In genomic region chr7:34198089-34198686, GRCh38 we compare ENCODE assay signal across 24 cellular contexts.
"Had no signal": no experiment of that assay in that cellular context is flagged by ENCODE, and none has a peak within 500 bp of the region (broad histone marks: within the 10 kb centered on the region; RNA-seq: fewer than 3 reads in every experiment).

No MANE protein-coding gene starts in this region.

- H3K4me3 Mint-ChIP-seq: activated CD8-positive, alpha-beta memory T cell treated with anti-CD3 and anti-CD28 coated beads, Interleukin-2, amount 10 ng/mL, durations not matched to agents 7 days and 5 days; activated naive CD8-positive, alpha-beta T cell treated with anti-CD3 and anti-CD28 coated beads, Interleukin-2, amount 50 U/mL, for 24 hours; activated T-cell treated with anti-CD3 and anti-CD28 coated beads, Interleukin-2, amount 50 U/mL, for 24 hours; activated T-helper 1 cell treated with anti-CD3 and anti-CD28 coated beads, Interleukin-12 subunit alpha, Interleukin-12 subunit beta, Interleukin-2, Interleukin-4 antibody, amounts not matched to agents 30 ng/mL and 10 ng/mL and 1 ng/mL, durations not matched to agents 14 hours and 24 hours and 36 hours; T-helper 1 cell treated with Interleukin-12 subunit alpha and Interleukin-12 subunit beta and Interleukin-4 antibody, amounts not matched to agents 30 μg/mL and 1 μg/mL, for 36 hours; WTC11 had no signal

- H3K27me3 ChIP-seq: ascending aorta, body of pancreas, cardiac muscle cell, Peyer's patch had no signal

- H3K27me3 Mint-ChIP-seq: activated CD8-positive, alpha-beta memory T cell treated with anti-CD3 and anti-CD28 coated beads, Interleukin-2, amount 10 ng/mL, durations not matched to agents 7 days and 5 days; activated naive CD8-positive, alpha-beta T cell treated with anti-CD3 and anti-CD28 coated beads, Interleukin-2, amount 50 U/mL, for 24 hours; activated T-cell treated with anti-CD3 and anti-CD28 coated beads, Interleukin-2, amount 50 U/mL, for 24 hours had no signal

- DNase-seq: activated CD4-positive, alpha-beta T cell treated with anti-CD3 and anti-CD28 coated beads for 48 hours; activated CD4-positive, alpha-beta T cell treated with anti-CD3 and anti-CD28 coated beads, Interleukin-2, amount 50 U/mL, for 48 hours; activated CD4-positive, CD25-positive, alpha-beta regulatory T cell treated with anti-CD3 and anti-CD28 coated beads, Interleukin-2, amount 50 U/mL, for 72 hours; activated CD8-positive, alpha-beta memory T cell treated with anti-CD3 and anti-CD28 coated beads, Interleukin-2, amount 10 ng/mL, durations not matched to agents 7 days and 5 days; activated effector memory CD4-positive, alpha-beta T cell treated with Interleukin-2 at 50 U/mL for 16 hours; activated naive CD4-positive, alpha-beta T cell; activated naive CD8-positive, alpha-beta T cell treated with anti-CD3 and anti-CD28 coated beads, Interleukin-2, amount 50 U/mL, for 24 hours; activated T-cell treated with anti-CD3 and anti-CD28 coated beads, Interleukin-2, amount 50 U/mL, for 24 hours; amniotic stem cell; body of pancreas; Kasumi-1; NCI-H1048; NCI-H146; NCI-H187 treated with DMSO at 0.1 percent for 48 hours; NCI-H2081 treated with DMSO at 0.1 percent for 48 hours; NCI-H524; Peyer's patch; SHP77 had no signal

- H3K4me3 ChIP-seq: ascending aorta, body of pancreas, cardiac muscle cell, Peyer's patch had no signal

- H3K9me3 Mint-ChIP-seq: activated naive CD4-positive, alpha-beta T cell treated with anti-CD3 and anti-CD28 coated beads, Interleukin-2, amount 50 U/mL, for 72 hours; activated T-cell treated with anti-CD3 and anti-CD28 coated beads, Interleukin-2, amount 50 U/mL, for 24 hours; activated T-helper 1 cell treated with anti-CD3 and anti-CD28 coated beads, Interleukin-12 subunit alpha, Interleukin-12 subunit beta, Interleukin-2, Interleukin-4 antibody, amounts not matched to agents 30 ng/mL and 10 ng/mL and 1 ng/mL, durations not matched to agents 14 hours and 24 hours and 36 hours; T-helper 1 cell treated with Interleukin-12 subunit alpha and Interleukin-12 subunit beta and Interleukin-4 antibody, amounts not matched to agents 30 μg/mL and 1 μg/mL, for 36 hours had no signal

- H3K4me1 Mint-ChIP-seq: activated CD8-positive, alpha-beta memory T cell treated with anti-CD3 and anti-CD28 coated beads, Interleukin-2, amount 10 ng/mL, durations not matched to agents 7 days and 5 days; activated naive CD8-positive, alpha-beta T cell treated with anti-CD3 and anti-CD28 coated beads, Interleukin-2, amount 50 U/mL, for 24 hours had no signal

- H3K27ac Mint-ChIP-seq: activated CD8-positive, alpha-beta memory T cell treated with anti-CD3 and anti-CD28 coated beads, Interleukin-2, amount 10 ng/mL, durations not matched to agents 7 days and 5 days; activated naive CD4-positive, alpha-beta T cell treated with anti-CD3 and anti-CD28 coated beads, Interleukin-2, amount 50 U/mL, for 72 hours; activated naive CD8-positive, alpha-beta T cell treated with anti-CD3 and anti-CD28 coated beads, Interleukin-2, amount 50 U/mL, for 24 hours; activated T-cell treated with anti-CD3 and anti-CD28 coated beads, Interleukin-2, amount 50 U/mL, for 24 hours; activated T-helper 1 cell treated with anti-CD3 and anti-CD28 coated beads, Interleukin-12 subunit alpha, Interleukin-12 subunit beta, Interleukin-2, Interleukin-4 antibody, amounts not matched to agents 30 ng/mL and 10 ng/mL and 1 ng/mL, durations not matched to agents 14 hours and 24 hours and 36 hours; T-helper 1 cell treated with Interleukin-12 subunit alpha and Interleukin-12 subunit beta and Interleukin-4 antibody, amounts not matched to agents 30 μg/mL and 1 μg/mL, for 36 hours; WTC11 had no signal

- H3K27ac ChIP-seq: ascending aorta, body of pancreas, cardiac muscle cell, Peyer's patch had no signal

- H3K36me3 Mint-ChIP-seq: activated CD8-positive, alpha-beta memory T cell treated with anti-CD3 and anti-CD28 coated beads, Interleukin-2, amount 10 ng/mL, durations not matched to agents 7 days and 5 days; activated naive CD4-positive, alpha-beta T cell treated with anti-CD3 and anti-CD28 coated beads, Interleukin-2, amount 50 U/mL, for 72 hours; WTC11 had no signal

- H3K4me1 ChIP-seq: ascending aorta, body of pancreas, Peyer's patch had no signal

- H3K36me3 ChIP-seq: ascending aorta, cardiac muscle cell, Peyer's patch had no signal

- ATAC-seq: activated CD8-positive, alpha-beta memory T cell treated with anti-CD3 and anti-CD28 coated beads, Interleukin-2, amount 10 ng/mL, durations not matched to agents 7 days and 5 days; activated naive CD4-positive, alpha-beta T cell treated with anti-CD3 and anti-CD28 coated beads, Interleukin-2, amount 50 U/mL, for 72 hours; activated naive CD8-positive, alpha-beta T cell treated with anti-CD3 and anti-CD28 coated beads, Interleukin-2, amount 50 U/mL, for 24 hours; body of pancreas; WTC11 had no signal
